Comparison of ENCODE assay signal across 11 cellular contexts in genomic region chr21:35390013-35390776, GRCh38.
DNase-seq lines count a peak whose midpoint lies in the region; TF ChIP-seq lines count a peak whose summit lies in the region.
"Had no signal": no experiment of that assay in that cellular context is flagged by ENCODE, and none has a peak within 500 bp of the region (broad histone marks: within the 10 kb centered on the region; RNA-seq: fewer than 3 reads in every experiment).

No MANE protein-coding gene starts in this region.

- H3K27ac ChIP-seq in RWPE1 (no peak overlapping the region; the same call in 1 of the 2 replicates), colonic mucosa (no peak overlapping the region)
- H3K27ac ChIP-seq: WERI-Rb-1 had no signal

- H3K27me3 ChIP-seq in colonic mucosa = no peaks in the 10 kb centered on the region

- DNase-seq in AG09309 (ENCODE audit: low read depth) (peak; percentile 42), H4 (ENCODE audit: low spot score) (peak; percentile 39), RWPE1 (ENCODE audit: low spot score) (peak; percentile 70), foreskin fibroblast (peak; percentile 32 to 43), head of caudate nucleus (no peak), HEK293T (ENCODE audit: extremely low spot score) (no peak), colonic mucosa (no peak)
- DNase-seq in stimulated activated CD4-positive, alpha-beta T cell treated with anti-CD3 and anti-CD28 coated beads, Interleukin-1b, Interleukin-23, amount 100 ng/mL, for 48 hours = no peak
- DNase-seq: activated gamma-delta T cell treated with Interleukin-2 at 50 U/mL for 16 hours, Caco-2, WERI-Rb-1 had no signal

- no peaks in the 10 kb centered on the region for H3K36me3 ChIP-seq in colonic mucosa
- H3K36me3 ChIP-seq: WERI-Rb-1 had no signal

- H3K4me1 ChIP-seq in colonic mucosa = no peaks in the 10 kb centered on the region
- H3K4me1 ChIP-seq: Caco-2 had no signal

- CTCF ChIA-PET in RWPE1 (lab: Yijun Ruan, JAX) = interaction anchor here (0.6 to 0.9 kb wide), 3 partner anchors 158 to 630 kb away, joined by 3 read pairs; no protein-coding TSS in a partner anchor
- CTCF ChIA-PET in HEK293T (lab: Yijun Ruan, JAX) = no interaction called here

- intact Hi-C loops in head of caudate nucleus (cut with DNase I) (no loop called here), colonic mucosa (cut with DNase I) (no loop called here)

- H3K4me3 ChIP-seq in AG09309 (ENCODE audit: control insufficient read depth, low read depth, low read length) (no peak overlapping the region), foreskin fibroblast (ENCODE audit: low read depth in 1 of 2, low read length in 2 of 2) (no peak overlapping the region), colonic mucosa (no peak overlapping the region)

- POLR2A ChIA-PET in RWPE1 (lab: Yijun Ruan, JAX; ENCODE audit: low non-redundant PET) (interaction anchor here (0.5 kb wide), 1 partner anchor 8 kb away, joined by 3 read pairs; no protein-coding TSS in a partner anchor), HEK293T (lab: Yijun Ruan, JAX) (no interaction called here)

- no peak overlapping the region for H3K9ac ChIP-seq in colonic mucosa (ENCODE audit: low read depth in 2 of 2, low read length in 2 of 2)

- TF ChIP-seq CTCF in AG09309 (IDR thresholded peaks at IDR 0.05; ENCODE audit: control insufficient read depth, insufficient read depth, low read depth, low read length, missing control alignments) (no peak), RWPE1 (conservative IDR thresholded peaks at IDR 0.05; ENCODE audit: low read depth) (no peak), foreskin fibroblast (IDR thresholded peaks at IDR 0.05; ENCODE audit: low read depth, low read length) (no peak), colonic mucosa (IDR thresholded peaks at IDR 0.05) (no peak)

- no peaks in the 10 kb centered on the region for H3K9me3 ChIP-seq in colonic mucosa
- H3K9me3 ChIP-seq: Caco-2 had no signal

TF ChIP-seq in HEK293T, 16 proteins besides CTCF, POLR2A, EP300 and RAD21:
- TF ChIP-seq ARNT (IDR thresholded peaks at IDR 0.05) = no peak
- no peak for TF ChIP-seq SUZ12 (IDR thresholded peaks at IDR 0.05)
- no peak for TF ChIP-seq SP1 (IDR thresholded peaks at IDR 0.05)
- no peak for TF ChIP-seq FOXA1 (IDR thresholded peaks at IDR 0.05)
- TF ChIP-seq BHLHE40 (IDR thresholded peaks at IDR 0.05; ENCODE audit: borderline replicate concordance) = no peak
- no peak for TF ChIP-seq ELF4 (IDR thresholded peaks at IDR 0.05)
- no peak for TF ChIP-seq FOXM1 (IDR thresholded peaks at IDR 0.05; ENCODE audit: borderline replicate concordance)
- TF ChIP-seq LEF1 (IDR thresholded peaks at IDR 0.05; ENCODE audit: borderline replicate concordance) = no peak
- TF ChIP-seq NFRKB (IDR thresholded peaks at IDR 0.05) = no peak
- no peak for TF ChIP-seq L3MBTL2 (conservative IDR thresholded peaks at IDR 0.05)
- no peak for TF ChIP-seq TARDBP (IDR thresholded peaks at IDR 0.05)

Comparison
In these comparisons a context has a peak if more than half of its experiments do, and no peak if none do; other contexts are left out.
1. DNase-seq: peak in AG09309 (single experiment), H4 (single experiment), RWPE1 (single experiment) and foreskin fibroblast (2 of 2); none in stimulated activated CD4-positive, alpha-beta T cell treated with anti-CD3 and anti-CD28 coated beads, Interleukin-1b, Interleukin-23, amount 100 ng/mL, for 48 hours (single experiment), head of caudate nucleus (0 of 42), HEK293T (single experiment) and colonic mucosa (single experiment).